Comparison of ENCODE assay signal across 21 cellular contexts in genomic region chr4:176587920-176588319, GRCh38.
DNase-seq lines count a peak whose midpoint lies in the region; ATAC-seq and TF ChIP-seq lines count a peak whose summit lies in the region.
"Had no signal": no experiment of that assay in that cellular context is flagged by ENCODE, and none has a peak within 500 bp of the region (broad histone marks: within the 10 kb centered on the region; RNA-seq: fewer than 3 reads in every experiment).

No MANE protein-coding gene starts in this region.

- H3K4me3 ChIP-seq in AG09309 (ENCODE audit: control insufficient read depth, low read depth, low read length): no peak overlapping the region
- H3K4me3 ChIP-seq: body of pancreas, gastrocnemius medialis, sigmoid colon had no signal

- no peak for ATAC-seq in HG02571 (IDR thresholded peaks at IDR 0.05; ENCODE audit: unreplicated experiment)
- ATAC-seq: body of pancreas; gastrocnemius medialis; stimulated activated effector memory CD8-positive, alpha-beta T cell treated with anti-CD3 and anti-CD28 coated beads, Interleukin-12 subunit alpha, Interleukin-12 subunit beta, amount 100 ng/mL, for 72 hours; WTC11 had no signal

- no peak for TF ChIP-seq CTCF in AG09309 (IDR thresholded peaks at IDR 0.05; ENCODE audit: control insufficient read depth, insufficient read depth, low read depth, low read length, missing control alignments)

- peak; percentile 93 for DNase-seq in AG09309 (ENCODE audit: low read depth)
- DNase-seq in LHCN-M2 (ENCODE audit: low read depth): peak; percentile 69
- DNase-seq in amniotic epithelial cell (ENCODE audit: low read depth): peak; percentile 99
- peak; percentile 3 for DNase-seq in hepatic stellate cell (ENCODE audit: low spot score)
- DNase-seq in iPS-NIHi11 (ENCODE audit: low spot score): no peak
- DNase-seq in NCI-H146 treated with DMSO at 0.1 percent for 48 hours (lab: John Stamatoyannopoulos, UW; ENCODE audit: unreplicated experiment): no peak
- no peak for DNase-seq in NCI-H510A treated with DMSO at 0.1 percent for 48 hours (lab: John Stamatoyannopoulos, UW)
- DNase-seq: activated effector memory CD4-positive, alpha-beta T cell treated with Interleukin-2 at 50 U/mL for 16 hours; body of pancreas; gastrocnemius medialis; islet precursor cell; KG1; midbrain; NCI-H1694; NCI-H524; sigmoid colon; T-helper 1 cell; trophoblast cell had no signal

Comparison
In these comparisons a context has a peak if more than half of its experiments do, and no peak if none do; other contexts are left out.
1. DNase-seq: peak in AG09309 (single experiment), LHCN-M2 (single experiment), amniotic epithelial cell (single experiment) and hepatic stellate cell (single experiment); none in iPS-NIHi11 (single experiment), NCI-H146 treated with DMSO at 0.1 percent for 48 hours (single experiment) and NCI-H510A treated with DMSO at 0.1 percent for 48 hours (single experiment).